In genomic region chr17:17469996-17470395, GRCh38 we compare ENCODE assay signal across 23 cellular contexts. TPM values are rescaled to one million over a fixed set of nuclear protein-coding genes. Genes with fewer than 3 reads are reported as not detected.
DNase-seq lines count a peak whose midpoint lies in the region; ATAC-seq, FAIRE-seq and TF ChIP-seq lines count a peak whose summit lies in the region.
"Had no signal": no experiment of that assay in that cellular context is flagged by ENCODE, and none has a peak within 500 bp of the region (broad histone marks: within the 10 kb centered on the region; RNA-seq: fewer than 3 reads in every experiment).

No MANE protein-coding gene starts in this region.

- no peaks in the 10 kb centered on the region for H3K36me3 Mint-ChIP-seq in activated naive CD8-positive, alpha-beta T cell treated with anti-CD3 and anti-CD28 coated beads, Interleukin-2, amount 50 U/mL, for 24 hours (ENCODE audit: low read depth)
- no peaks in the 10 kb centered on the region for H3K36me3 Mint-ChIP-seq in activated naive CD8-positive, alpha-beta T cell treated with anti-CD3 and anti-CD28 coated beads for 36 hours
- H3K36me3 Mint-ChIP-seq: CD4-positive, alpha-beta memory T cell had no signal

- H3K27ac ChIP-seq in HEK293 (ENCODE audit: extremely low read depth, low read depth, low read length), result no peak overlapping the region
- no peak overlapping the region for H3K27ac ChIP-seq in neuronal stem cell (replicated peaks; ENCODE audit: low read length)
- H3K27ac ChIP-seq: BLaER1 treated with 17β-estradiol and CSF1 and Interleukin-3, amounts not matched to agents 10 nM and 100 nM; GM23248 had no signal

- no peak for DNase-seq in activated naive CD8-positive, alpha-beta T cell treated with anti-CD3 and anti-CD28 coated beads, Interleukin-2, amount 50 U/mL, for 24 hours
- no peak for DNase-seq in activated naive CD8-positive, alpha-beta T cell treated with anti-CD3 and anti-CD28 coated beads for 36 hours
- DNase-seq in bronchial epithelial cell (ENCODE audit: low read depth) (no peak), neuronal stem cell (ENCODE audit: low spot score) (no peak), C1 segment of cervical spinal cord (lab: John Stamatoyannopoulos, UW) (no peak)
- DNase-seq: Calu3; CD4-positive, alpha-beta memory T cell; COR-L47; DMS79; EL; GDM1; GM23248; H9; HFFc6 had no signal

- H3K14ac ChIP-seq in neuronal stem cell (ENCODE audit: low read length), result no peak overlapping the region

- no peaks in the 10 kb centered on the region for H3K9me3 Mint-ChIP-seq in activated naive CD8-positive, alpha-beta T cell treated with anti-CD3 and anti-CD28 coated beads, Interleukin-2, amount 50 U/mL, for 24 hours
- no peaks in the 10 kb centered on the region for H3K9me3 Mint-ChIP-seq in activated naive CD8-positive, alpha-beta T cell treated with anti-CD3 and anti-CD28 coated beads for 36 hours
- H3K9me3 Mint-ChIP-seq: CD4-positive, alpha-beta memory T cell; H9; HFFc6 had no signal

- no peak overlapping the region for H2BK12ac ChIP-seq in neuronal stem cell (ENCODE audit: low read length)

- H2AFZ ChIP-seq in neuronal stem cell (ENCODE audit: low read length), result no peak overlapping the region
- H2AFZ ChIP-seq: GM23248 had no signal

- H3K27me3 Mint-ChIP-seq in activated naive CD8-positive, alpha-beta T cell treated with anti-CD3 and anti-CD28 coated beads, Interleukin-2, amount 50 U/mL, for 24 hours, result peaks cover under 1% of the 10 kb centered on the region
- peaks cover 8% of the 10 kb centered on the region for H3K27me3 Mint-ChIP-seq in activated naive CD8-positive, alpha-beta T cell treated with anti-CD3 and anti-CD28 coated beads for 36 hours

- H3K9ac ChIP-seq in neuronal stem cell (ENCODE audit: low read depth, low read length, poor library complexity), result no peak overlapping the region
- H3K9ac ChIP-seq: BLaER1 treated with 17β-estradiol and CSF1 and Interleukin-3, amounts not matched to agents 10 nM and 100 nM; GM23248 had no signal

- H3K27me3 ChIP-seq in bronchial epithelial cell (ENCODE audit: control insufficient read depth, insufficient read depth, low read length) (peaks cover 7% of the 10 kb centered on the region), neuronal stem cell (ENCODE audit: control insufficient read depth in 3 of 3, insufficient read depth in 3 of 3, low read depth in 1 of 3, low read length in 3 of 3) (peaks cover 0 to 14% (median 0%) of the 10 kb centered on the region in 3 experiments)
- H3K27me3 ChIP-seq: BLaER1 treated with 17β-estradiol and CSF1 and Interleukin-3, amounts not matched to agents 10 nM and 100 nM had no signal

- no peaks in the 10 kb centered on the region for H3K9me3 ChIP-seq in HEK293 (ENCODE audit: control insufficient read depth, insufficient read depth, low read depth, low read length)
- H3K9me3 ChIP-seq in neuronal stem cell (replicated peaks in 1 of 2; ENCODE audit: control insufficient read depth in 2 of 2, insufficient read depth in 1 of 2, low read depth in 1 of 2, low read length in 2 of 2), result no peaks in the 10 kb centered on the region
- H3K9me3 ChIP-seq: BLaER1 treated with 17β-estradiol and CSF1 and Interleukin-3, amounts not matched to agents 10 nM and 100 nM had no signal

- no peak overlapping the region for H3K4ac ChIP-seq in neuronal stem cell (ENCODE audit: low read length)

- no peak overlapping the region for H3K18ac ChIP-seq in neuronal stem cell (ENCODE audit: low read length)

- FAIRE-seq in bronchial epithelial cell (lab: Jason Lieb, UNC), result peak; percentile 7
- FAIRE-seq: GM12878, GM19239 had no signal

- WGBS in neuronal stem cell (ENCODE audit: extremely low coverage in 2 of 2, insufficient read length in 2 of 2, insufficient replicate concordance in 1 of 2), 2 donors, result no CpG with 5 or more reads among the region's 3 CpGs

- no peaks in the 10 kb centered on the region for H3K36me3 ChIP-seq in HEK293 (ENCODE audit: control insufficient read depth in 2 of 2, insufficient read depth in 1 of 2, low read length in 2 of 2)
- no peaks in the 10 kb centered on the region for H3K36me3 ChIP-seq in bronchial epithelial cell (ENCODE audit: control insufficient read depth, insufficient read depth, low read length)
- H3K36me3 ChIP-seq in neuronal stem cell (replicated peaks in 1 of 2; ENCODE audit: control insufficient read depth in 2 of 2, insufficient read depth in 2 of 2, low read length in 2 of 2), result no peaks in the 10 kb centered on the region
- H3K36me3 ChIP-seq: BLaER1 treated with 17β-estradiol and CSF1 and Interleukin-3, amounts not matched to agents 10 nM and 100 nM had no signal

- no peak overlapping the region for H2BK120ac ChIP-seq in neuronal stem cell (ENCODE audit: low read depth, low read length)

- ATAC-seq in activated naive CD8-positive, alpha-beta T cell treated with anti-CD3 and anti-CD28 coated beads, Interleukin-2, amount 50 U/mL, for 24 hours, result peak; percentile 57
- ATAC-seq in HG02571 (IDR thresholded peaks at IDR 0.05; ENCODE audit: unreplicated experiment), result no peak
- ATAC-seq: GM12878, HCT116 had no signal

- peak overlapping the region; percentile 68 for H2BK15ac ChIP-seq in neuronal stem cell (ENCODE audit: low read length)

- no peak overlapping the region for H3K23ac ChIP-seq in neuronal stem cell (ENCODE audit: low read depth, low read length, poor library complexity)

- H3K4me3 ChIP-seq in HEK293 (ENCODE audit: low read depth, low read length), result no peak overlapping the region
- H3K4me3 ChIP-seq in bronchial epithelial cell (ENCODE audit: low read depth, low read length), result no peak overlapping the region
- no peak overlapping the region for H3K4me3 ChIP-seq in neuronal stem cell (ENCODE audit: low read length in 2 of 2)
- H3K4me3 ChIP-seq: BLaER1 treated with 17β-estradiol and CSF1 and Interleukin-3, amounts not matched to agents 10 nM and 100 nM; GM12878; GM23248 had no signal

- H3K4me1 Mint-ChIP-seq in activated naive CD8-positive, alpha-beta T cell treated with anti-CD3 and anti-CD28 coated beads, Interleukin-2, amount 50 U/mL, for 24 hours, result peaks cover 3% of the 10 kb centered on the region
- H3K4me1 Mint-ChIP-seq in activated naive CD8-positive, alpha-beta T cell treated with anti-CD3 and anti-CD28 coated beads for 36 hours, result peaks cover 5% of the 10 kb centered on the region
- H3K4me1 Mint-ChIP-seq: B cell; CD4-positive, alpha-beta memory T cell had no signal

- CTCF ChIA-PET in HEK293 (lab: Yijun Ruan, JAX), result no interaction called here

- H2BK5ac ChIP-seq in neuronal stem cell (ENCODE audit: low read length), result peak overlapping the region; percentile 3

- no peak overlapping the region for H4K91ac ChIP-seq in neuronal stem cell (ENCODE audit: low read depth, low read length, poor library complexity)

- H2AK5ac ChIP-seq in neuronal stem cell (ENCODE audit: low read depth, low read length), result peak overlapping the region; percentile 25

- no peak overlapping the region for H4K8ac ChIP-seq in neuronal stem cell (ENCODE audit: low read depth, low read length)

- H3K4me2 ChIP-seq in neuronal stem cell (ENCODE audit: insufficient read depth, low read length, poor library complexity, severe bottlenecking), result no peak overlapping the region

- POLR2A ChIA-PET in HEK293 (lab: Yijun Ruan, JAX), result no interaction called here

- TF ChIP-seq CTCF in HEK293 (tag by site-specific recombination; IDR thresholded peaks at IDR 0.05) (no peak), bronchial epithelial cell (IDR thresholded peaks at IDR 0.05; ENCODE audit: insufficient read depth, low read length, severe bottlenecking) (no peak)

- no peaks in the 10 kb centered on the region for H3K79me1 ChIP-seq in neuronal stem cell (ENCODE audit: low read depth, low read length)

- H3K27ac Mint-ChIP-seq in activated naive CD8-positive, alpha-beta T cell treated with anti-CD3 and anti-CD28 coated beads, Interleukin-2, amount 50 U/mL, for 24 hours, result no peak overlapping the region
- H3K27ac Mint-ChIP-seq in activated naive CD8-positive, alpha-beta T cell treated with anti-CD3 and anti-CD28 coated beads for 36 hours, result no peak overlapping the region
- H3K27ac Mint-ChIP-seq: B cell; CD4-positive, alpha-beta memory T cell; HFFc6 had no signal

- H3K4me1 ChIP-seq in HEK293 (ENCODE audit: control insufficient read depth, insufficient read depth, low read length), result 0 out of 2 replicates have a peak, but pooled peaks cover 2% of the 10 kb centered on the region
- peaks cover 9 to 10% of the 10 kb centered on the region in 2 donors for H3K4me1 ChIP-seq in neuronal stem cell (ENCODE audit: control insufficient read depth in 2 of 2, insufficient read depth in 1 of 2, low read depth in 1 of 2, low read length in 2 of 2)

- H3K4me3 Mint-ChIP-seq in activated naive CD8-positive, alpha-beta T cell treated with anti-CD3 and anti-CD28 coated beads, Interleukin-2, amount 50 U/mL, for 24 hours, result no peak overlapping the region
- H3K4me3 Mint-ChIP-seq in activated naive CD8-positive, alpha-beta T cell treated with anti-CD3 and anti-CD28 coated beads for 36 hours, result no peak overlapping the region
- H3K4me3 Mint-ChIP-seq: B cell; CD4-positive, alpha-beta memory T cell; H9; HFFc6 had no signal

TF ChIP-seq in HEK293, 187 proteins besides CTCF, POLR2A, EP300 and RAD21 (continues in another document):
- 0 out of 2 replicates have a peak, but pooled peaks have one; percentile 19 for TF ChIP-seq ZNF398 (tag by site-specific recombination; IDR thresholded peaks at IDR 0.05)

RNA-seq across cellular contexts. Expression of gene MED9, which starts 6.8 kb away (rescaled TPM):
- 10 to 100 TPM; 13.8 to 15.0 TPM for total RNA-seq in activated naive CD8-positive, alpha-beta T cell treated with anti-CD3 and anti-CD28 coated beads for 36 hours
- 7.2 and 8.4 TPM in 2 replicates for total RNA-seq in bronchial epithelial cell
- 17.1 TPM for polyA plus RNA-seq in neuronal stem cell (2013, experiment 1 of 2)
- 17.1 TPM for polyA plus RNA-seq in neuronal stem cell (2013, experiment 2 of 2)

RNA-seq across cellular contexts. Expression of gene RASD1, which starts 26.2 kb away (rescaled TPM):
- total RNA-seq in activated naive CD8-positive, alpha-beta T cell treated with anti-CD3 and anti-CD28 coated beads for 36 hours, result under 1 TPM; 0.31 to 0.48 TPM
- 0.26 and 0.38 TPM in 2 replicates for total RNA-seq in bronchial epithelial cell
- 1.2 TPM for polyA plus RNA-seq in neuronal stem cell (2013, experiment 1 of 2)
- polyA plus RNA-seq in neuronal stem cell (2013, experiment 2 of 2), result 0.90 TPM
- total RNA-seq: A172, Calu3, GM12878, H4 had no signal
